ENCODE assay signal across 12 cellular contexts in genomic region chr3:31041161-31041978, GRCh38.
DNase-seq lines count a peak whose midpoint lies in the region; ATAC-seq and TF ChIP-seq lines count a peak whose summit lies in the region.
"Had no signal": no experiment of that assay in that cellular context is flagged by ENCODE, and none has a peak within 500 bp of the region (broad histone marks: within the 10 kb centered on the region; RNA-seq: fewer than 3 reads in every experiment).

No MANE protein-coding gene starts in this region.

- H3K4me1 Mint-ChIP-seq in MCF 10A (ENCODE audit: insufficient read depth, unreplicated experiment): peaks cover 47% of the 10 kb centered on the region
- peaks cover 26% of the 10 kb centered on the region for H3K4me1 Mint-ChIP-seq in WTC11
- H3K4me1 Mint-ChIP-seq: B cell had no signal

- no peaks in the 10 kb centered on the region for H3K36me3 ChIP-seq in breast epithelium
- H3K36me3 ChIP-seq in iPS DF 6.9 (ENCODE audit: control insufficient read depth, insufficient read depth, low read length): peaks cover 2% of the 10 kb centered on the region; the same call in 1 of the 2 replicates
- no peaks in the 10 kb centered on the region for H3K36me3 ChIP-seq in upper lobe of right lung
- H3K36me3 ChIP-seq: esophagus muscularis mucosa had no signal

- H3K4me1 ChIP-seq in breast epithelium (no peaks in the 10 kb centered on the region), iPS DF 6.9 (ENCODE audit: control insufficient read depth, insufficient read depth, low read length) (peaks cover 2% of the 10 kb centered on the region; the same call in 1 of the 2 replicates), upper lobe of right lung (no peaks in the 10 kb centered on the region)

- H3K27me3 ChIP-seq in breast epithelium (no peaks in the 10 kb centered on the region), iPS DF 6.9 (ENCODE audit: control insufficient read depth, insufficient read depth, low read length) (no peaks in the 10 kb centered on the region), upper lobe of right lung (no peaks in the 10 kb centered on the region)
- H3K27me3 ChIP-seq: esophagus muscularis mucosa had no signal

- H3K4me3 ChIP-seq in breast epithelium: no peak overlapping the region
- no peak overlapping the region for H3K4me3 ChIP-seq in iPS DF 6.9 (ENCODE audit: low read length)
- H3K4me3 ChIP-seq in upper lobe of right lung: no peak overlapping the region
- H3K4me3 ChIP-seq: esophagus muscularis mucosa had no signal

- H3K36me3 Mint-ChIP-seq in MCF 10A (ENCODE audit: insufficient read depth, unreplicated experiment) (no peaks in the 10 kb centered on the region), WTC11 (peaks cover 16% of the 10 kb centered on the region)

- WGBS in iPS DF 6.9 (ENCODE audit: insufficient coverage, insufficient read length): no CpG with 5 or more reads among the region's 2 CpGs

- H3K27ac Mint-ChIP-seq in MCF 10A (ENCODE audit: low read depth, unreplicated experiment) (peak overlapping the region; percentile 81), WTC11 (peak overlapping the region; percentile 94)
- H3K27ac Mint-ChIP-seq: B cell; stimulated activated naive CD8-positive, alpha-beta T cell treated with anti-CD3 and anti-CD28 coated beads, Interleukin-15, Interleukin-2, amounts not matched to agents 100 ng/mL and 50 ng/mL, for 24 hours had no signal

- CTCF ChIA-PET in MCF 10A (lab: Yijun Ruan, JAX): interaction anchor here (0.7 to 1.2 kb wide), 3 partner anchors 19 to 272 kb away, joined by 3 to 5 read pairs (median 4); no protein-coding TSS in a partner anchor
- CTCF ChIA-PET in WTC11 (lab: Charles Lee): no interaction called here

- H3K9me3 ChIP-seq in breast epithelium (peaks cover 6 to 10% of the 10 kb centered on the region in 2 donors), iPS DF 6.9 (ENCODE audit: control insufficient read depth, insufficient read depth, low read length) (no peaks in the 10 kb centered on the region), upper lobe of right lung (peaks cover 7% of the 10 kb centered on the region)

- TF ChIP-seq POLR2A in breast epithelium (IDR thresholded peaks at IDR 0.05): no peak

- POLR2A ChIA-PET in MCF 10A (lab: Yijun Ruan, JAX): interaction anchor here (0.6 to 4.9 kb wide), 21 partner anchors 10 to 491 kb away, joined by 3 to 65 read pairs (median 4); partner anchors contain the start of gene STT3B
- POLR2A ChIA-PET in WTC11 (lab: Charles Lee): no interaction called here

- no peak for TF ChIP-seq CTCF in MCF 10A (IDR thresholded peaks at IDR 0.05; ENCODE audit: unreplicated experiment)
- TF ChIP-seq CTCF in breast epithelium (IDR thresholded peaks at IDR 0.05): no peak
- no peak for TF ChIP-seq CTCF in WTC11 (IDR thresholded peaks at IDR 0.05)
- no peak for TF ChIP-seq CTCF in upper lobe of right lung (IDR thresholded peaks at IDR 0.05)

- H3K4me3 Mint-ChIP-seq in MCF 10A (ENCODE audit: unreplicated experiment) (no peak overlapping the region), WTC11 (no peak overlapping the region)
- H3K4me3 Mint-ChIP-seq: B cell; stimulated activated naive CD8-positive, alpha-beta T cell treated with anti-CD3 and anti-CD28 coated beads, Interleukin-15, Interleukin-2, amounts not matched to agents 100 ng/mL and 50 ng/mL, for 24 hours had no signal

- no peaks in the 10 kb centered on the region for H3K27me3 Mint-ChIP-seq in MCF 10A (ENCODE audit: insufficient read depth, unreplicated experiment)
- no peaks in the 10 kb centered on the region for H3K27me3 Mint-ChIP-seq in WTC11 (ENCODE audit: low read depth)
- H3K27me3 Mint-ChIP-seq: B cell; stimulated activated naive CD8-positive, alpha-beta T cell treated with anti-CD3 and anti-CD28 coated beads, Interleukin-15, Interleukin-2, amounts not matched to agents 100 ng/mL and 50 ng/mL, for 24 hours had no signal

- peak; percentile 91 for DNase-seq in MCF 10A (ENCODE audit: unreplicated experiment)
- DNase-seq in breast epithelium (ENCODE audit: low spot score in 2 of 2): no peak
- peak; percentile 22 for DNase-seq in WTC11 (ENCODE audit: low spot score)
- peak; percentile 33 for DNase-seq in iPS DF 6.9 (ENCODE audit: low read depth, low spot score)
- no peak for DNase-seq in upper lobe of right lung
- DNase-seq in HT-29 (ENCODE audit: low spot score): no peak
- DNase-seq: NCI-H1694 treated with DMSO at 0.1 percent for 48 hours had no signal

- H3K27ac ChIP-seq in breast epithelium (no peak overlapping the region), iPS DF 6.9 (ENCODE audit: low read length) (no peak overlapping the region), upper lobe of right lung (no peak overlapping the region)
- H3K27ac ChIP-seq: esophagus muscularis mucosa had no signal

- no TSS peak for BruUV-seq in MCF 10A (replicated peaks; lab: Mats Ljungman, UMichigan)

- intact Hi-C loops in MCF 10A (cut with micrococcal nuclease) (loop anchor here (1.0 kb wide), 2 partner anchors 26 to 64 kb away; no protein-coding TSS in a partner anchor), breast epithelium (cut with DNase I; ENCODE audit: low total_unique reads) (no loop called here), upper lobe of right lung (cut with DNase I) (no loop called here)

- peak; percentile 88 for ATAC-seq in WTC11
- ATAC-seq in upper lobe of right lung: peak; percentile 81
- no peak for ATAC-seq in HG03439 (IDR thresholded peaks at IDR 0.05; ENCODE audit: unreplicated experiment)
- no peak for ATAC-seq in GM21447 (IDR thresholded peaks at IDR 0.05; ENCODE audit: unreplicated experiment)

- H3K9me3 Mint-ChIP-seq in MCF 10A (ENCODE audit: unreplicated experiment) (no peaks in the 10 kb centered on the region), WTC11 (peaks cover 20% of the 10 kb centered on the region)

TF ChIP-seq in WTC11, 78 proteins besides CTCF, POLR2A, EP300 and RAD21:
- no peak for TF ChIP-seq EMX1 (CRISPR knock-in tag; IDR thresholded peaks at IDR 0.05)
- peak; percentile 45; the same call in 1 of the 2 replicates for TF ChIP-seq ETV6 (CRISPR knock-in tag; IDR thresholded peaks at IDR 0.05)

Comparison
In these comparisons a context has a peak if more than half of its experiments do, and no peak if none do; other contexts are left out.
1. DNase-seq: peak in MCF 10A (single experiment), WTC11 (single experiment) and iPS DF 6.9 (single experiment); none in breast epithelium (0 of 2), upper lobe of right lung (single experiment) and HT-29 (single experiment).
2. ATAC-seq: peak in WTC11 (single experiment) and upper lobe of right lung (single experiment); none in HG03439 (single experiment) and GM21447 (single experiment).